8 cellular contexts compared by ENCODE assay signal in the genomic region with DNA sequence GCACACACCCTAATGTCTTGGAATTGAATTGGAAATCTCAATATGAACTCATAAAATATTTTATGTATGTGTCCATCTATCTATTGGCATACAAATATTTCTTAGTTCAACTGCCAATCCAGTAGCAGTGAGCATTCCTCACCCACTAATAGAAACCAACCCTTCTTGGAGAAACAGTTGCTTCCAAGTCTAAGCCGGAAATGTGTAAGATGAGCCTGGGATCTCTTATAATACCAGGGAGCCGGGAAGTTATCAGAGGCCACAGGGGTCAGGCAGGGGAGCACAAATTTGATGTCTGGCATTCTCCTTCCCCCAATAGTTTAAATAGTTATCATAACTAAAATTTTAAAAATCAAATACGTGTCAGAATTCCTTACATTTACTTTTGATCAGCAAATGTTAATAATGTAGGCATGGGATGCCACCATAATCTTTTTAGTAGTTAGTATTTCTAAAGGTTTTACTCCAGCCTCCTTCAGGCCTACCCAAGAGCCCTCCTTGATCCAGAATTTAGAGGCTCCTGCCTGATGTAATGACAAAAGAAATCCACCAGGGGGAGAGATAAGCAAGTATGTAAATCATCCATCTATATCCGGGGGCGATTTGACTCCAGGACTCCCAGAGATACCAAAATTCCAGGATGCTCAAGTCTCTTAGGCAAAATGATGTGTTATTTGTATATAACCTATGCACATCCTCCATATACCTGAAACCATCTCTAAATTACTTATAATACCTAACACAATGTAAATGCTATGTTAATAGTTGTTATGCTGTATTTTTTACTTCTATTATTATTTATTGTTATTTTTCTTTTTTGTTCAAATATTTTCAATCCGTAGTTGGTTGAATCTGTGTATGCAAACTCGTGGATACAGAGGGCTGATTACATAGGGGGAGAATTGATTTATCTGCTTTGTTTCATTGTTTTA.
DNase-seq lines count a peak whose midpoint lies in the region; ATAC-seq and TF ChIP-seq lines count a peak whose summit lies in the region.

No MANE protein-coding gene starts in this region.

- H3K4me1 ChIP-seq in heart left ventricle (no peaks in the 10 kb centered on the region), tibial artery (no peaks in the 10 kb centered on the region)

- in situ Hi-C loops in astrocyte of the spinal cord (cut with HindIII; ENCODE audit: low sequenced_read_pairs), result no loop called here

- H3K9me3 ChIP-seq in heart left ventricle, result no peaks in the 10 kb centered on the region
- H3K9me3 ChIP-seq in tibial artery, result no peaks in the 10 kb centered on the region

- TF ChIP-seq CTCF in heart left ventricle (IDR thresholded peaks at IDR 0.05) (peak; percentile 43 to 83 (median 73)), HL-60 (IDR thresholded peaks at IDR 0.05; ENCODE audit: insufficient read depth, low read length) (peak; percentile 60), astrocyte of the spinal cord (IDR thresholded peaks at IDR 0.05; ENCODE audit: low read depth, low read length) (peak; percentile 79), tibial artery (IDR thresholded peaks at IDR 0.05) (peak; percentile 47 to 59)

- intact Hi-C loops in heart left ventricle (cut with DNase I) (loop anchor here in 4 of 10 donors (5.0 to 10.0 kb wide), 3 partner anchors 150 to 160 kb away; no protein-coding TSS in a partner anchor), cardiac septum (cut with DNase I) (loop anchor here (5.0 kb wide), 1 partner anchor 158 kb away; no protein-coding TSS in a partner anchor), tibial artery (cut with DNase I; ENCODE audit: low total_unique reads) (no loop called here)

- DNase-seq in heart left ventricle (no peak), cardiac septum (ENCODE audit: low spot score) (no peak), HL-60 (ENCODE audit: low read depth in 1 of 2, low spot score in 1 of 2) (peak; percentile 5 to 48), NCI-H526 treated with DMSO at 0.1 percent for 48 hours (lab: John Stamatoyannopoulos, UW) (peak; percentile 29), astrocyte of the spinal cord (ENCODE audit: low read depth, low spot score) (peak; percentile 84), islet precursor cell (peak; percentile 64), tibial artery (no peak)
- no peak for DNase-seq in stimulated activated CD8-positive, alpha-beta memory T cell treated with anti-CD3 and anti-CD28 coated beads, Interleukin-4, amount 100 ng/mL, for 48 hours

- H3K4me3 ChIP-seq in heart left ventricle, result no peak overlapping the region
- H3K4me3 ChIP-seq in HL-60 (replicated peaks; ENCODE audit: insufficient read depth, low read length), result no peak overlapping the region
- no peak overlapping the region for H3K4me3 ChIP-seq in astrocyte of the spinal cord (ENCODE audit: low read depth, low read length)
- H3K4me3 ChIP-seq in tibial artery, result no peak overlapping the region

- no peak for TF ChIP-seq POLR2A in heart left ventricle (IDR thresholded peaks at IDR 0.05)

- no peaks in the 10 kb centered on the region for H3K36me3 ChIP-seq in heart left ventricle
- no peaks in the 10 kb centered on the region for H3K36me3 ChIP-seq in tibial artery

- H3K27ac ChIP-seq in heart left ventricle, result no peak overlapping the region
- no peak overlapping the region for H3K27ac ChIP-seq in HL-60 (replicated peaks)
- H3K27ac ChIP-seq in tibial artery, result no peak overlapping the region

- H3K27me3 ChIP-seq in heart left ventricle, result peaks cover 0 to 4% (median 0%) of the 10 kb centered on the region in 9 donors
- peaks cover 4% of the 10 kb centered on the region for H3K27me3 ChIP-seq in HL-60 (ENCODE audit: insufficient read depth, poor library complexity, severe bottlenecking)
- no peaks in the 10 kb centered on the region for H3K27me3 ChIP-seq in tibial artery

- no peak for ATAC-seq in heart left ventricle

- 34 to 40% (median 36%) methylated on average over 7 of the region's 7 CpGs for WGBS in heart left ventricle, 4 donors

Comparison
In these comparisons a context has a peak if more than half of its experiments do, and no peak if none do; other contexts are left out.
1. DNase-seq: peak in HL-60 (2 of 2), NCI-H526 treated with DMSO at 0.1 percent for 48 hours (single experiment), astrocyte of the spinal cord (single experiment) and islet precursor cell (single experiment); none in heart left ventricle (0 of 5), cardiac septum (single experiment), tibial artery (0 of 2) and stimulated activated CD8-positive, alpha-beta memory T cell treated with anti-CD3 and anti-CD28 coated beads, Interleukin-4, amount 100 ng/mL, for 48 hours (single experiment).
2. Peak in every context shown above with its lines, with median percentiles within 50 percentile points of each other: CTCF ChIP-seq.